Comparison of ENCODE assay signal across 26 cellular contexts in the genomic region with DNA sequence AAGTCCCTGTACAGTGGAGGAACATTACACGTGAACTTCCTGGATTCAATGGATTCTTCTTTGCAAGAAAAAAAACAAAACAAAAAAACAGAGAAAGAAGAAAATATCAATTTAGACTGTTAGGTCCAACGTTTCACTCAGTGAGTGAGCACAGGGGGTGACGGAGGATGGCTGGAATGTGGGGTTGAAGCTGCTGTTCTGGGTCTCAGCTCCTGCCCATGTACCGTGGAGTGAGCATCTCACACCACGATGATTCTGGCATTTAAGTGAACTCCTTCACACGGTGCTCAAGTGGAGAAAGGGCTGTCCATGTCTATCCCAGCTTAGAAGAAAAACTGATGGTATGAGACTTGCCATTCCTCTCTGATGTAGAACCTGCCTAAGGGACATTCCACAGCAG. TPM values are rescaled to one million over a fixed set of nuclear protein-coding genes. Genes with fewer than 3 reads are reported as not detected.
DNase-seq lines count a peak whose midpoint lies in the region; ATAC-seq and TF ChIP-seq lines count a peak whose summit lies in the region.
"Had no signal": no experiment of that assay in that cellular context is flagged by ENCODE, and none has a peak within 500 bp of the region (broad histone marks: within the 10 kb centered on the region; RNA-seq: fewer than 3 reads in every experiment).

No MANE protein-coding gene starts in this region.

- POLR2A ChIA-PET in activated CD4-positive, alpha-beta T cell treated with anti-CD3 and anti-CD28 coated beads, Interleukin-2, amount 10 ng/mL, durations not matched to agents 7 days and 5 days (lab: Charles Lee), result no interaction called here

- no peak overlapping the region for H2AFZ ChIP-seq in GM23338
- H2AFZ ChIP-seq in trophoblast cell (ENCODE audit: insufficient read depth, low read length, poor library complexity), result no peak overlapping the region

- no peak overlapping the region for H3K14ac ChIP-seq in trophoblast cell (ENCODE audit: low read length)

- H3K4me2 ChIP-seq in GM23338, result no peak overlapping the region
- no peak overlapping the region for H3K4me2 ChIP-seq in trophoblast cell (ENCODE audit: low read length)

- H3K4me3 Mint-ChIP-seq in activated CD4-positive, alpha-beta T cell treated with anti-CD3 and anti-CD28 coated beads, Interleukin-2, amount 10 ng/mL, durations not matched to agents 7 days and 5 days, result no peak overlapping the region
- H3K4me3 Mint-ChIP-seq in GM23338 (no peak overlapping the region), brain (no peak overlapping the region)
- H3K4me3 Mint-ChIP-seq: CD4-positive, alpha-beta memory T cell; endodermal cell; stimulated activated naive CD8-positive, alpha-beta T cell treated with anti-CD3 and anti-CD28 coated beads, Interleukin-15, amount 100 ng/mL, for 72 hours had no signal

- H2BK12ac ChIP-seq in trophoblast cell (ENCODE audit: low read length), result no peak overlapping the region

- H2BK120ac ChIP-seq in trophoblast cell (ENCODE audit: insufficient read depth, low read length, poor library complexity), result no peak overlapping the region

- no peak overlapping the region for H3K9ac ChIP-seq in trophoblast cell (ENCODE audit: low read length)

- H3K27ac ChIP-seq in GM23338 (ENCODE audit: low read depth) (no peak overlapping the region), trophoblast cell (ENCODE audit: low read depth, low read length) (no peak overlapping the region)
- H3K27ac ChIP-seq: breast epithelium, foreskin keratinocyte, HL-60, neutrophil, psoas muscle, RWPE1 had no signal

- ATAC-seq in GM23338, result no peak
- ATAC-seq: foreskin keratinocyte; psoas muscle; stimulated activated naive CD8-positive, alpha-beta T cell treated with anti-CD3 and anti-CD28 coated beads, Interleukin-15, amount 100 ng/mL, for 72 hours had no signal

- H3K4me1 Mint-ChIP-seq in activated CD4-positive, alpha-beta T cell treated with anti-CD3 and anti-CD28 coated beads, Interleukin-2, amount 10 ng/mL, durations not matched to agents 7 days and 5 days, result peaks cover 56% of the 10 kb centered on the region
- peaks cover 33% of the 10 kb centered on the region for H3K4me1 Mint-ChIP-seq in GM23338
- H3K4me1 Mint-ChIP-seq in brain, result peaks cover 46% of the 10 kb centered on the region

- peak overlapping the region; percentile 36 for H3K27ac Mint-ChIP-seq in activated CD4-positive, alpha-beta T cell treated with anti-CD3 and anti-CD28 coated beads, Interleukin-2, amount 10 ng/mL, durations not matched to agents 7 days and 5 days
- H3K27ac Mint-ChIP-seq in GM23338, result 0 out of 2 replicates have a peak overlapping the region, but pooled peaks have one; percentile 58
- peak overlapping the region in 3 of 5 experiments; percentile 11 to 97 (median 58) for H3K27ac Mint-ChIP-seq in brain

- H2BK5ac ChIP-seq in trophoblast cell (ENCODE audit: low read depth, low read length, poor library complexity), result no peak overlapping the region

- H3K4me1 ChIP-seq in GM23338 (ENCODE audit: insufficient read depth) (peaks cover 4% of the 10 kb centered on the region), trophoblast cell (ENCODE audit: control insufficient read depth in 1 of 2, insufficient read depth in 2 of 2, low read length in 2 of 2) (peaks cover 0 to 2% of the 10 kb centered on the region in 2 experiments)
- H3K4me1 ChIP-seq: breast epithelium, foreskin keratinocyte, psoas muscle had no signal

- H4K8ac ChIP-seq in trophoblast cell (ENCODE audit: low read depth, low read length), result no peak overlapping the region

- H3K36me3 Mint-ChIP-seq in activated CD4-positive, alpha-beta T cell treated with anti-CD3 and anti-CD28 coated beads, Interleukin-2, amount 10 ng/mL, durations not matched to agents 7 days and 5 days (ENCODE audit: low read depth), result peaks cover 78% of the 10 kb centered on the region
- H3K36me3 Mint-ChIP-seq in GM23338 (ENCODE audit: low read depth) (peaks cover 99% of the 10 kb centered on the region), brain (peaks cover 93% of the 10 kb centered on the region)

- H3K27me3 ChIP-seq in GM23338 (ENCODE audit: insufficient read depth), result no peaks in the 10 kb centered on the region
- H3K27me3 ChIP-seq in trophoblast cell (ENCODE audit: insufficient read depth, low read length), result no peaks in the 10 kb centered on the region
- H3K27me3 ChIP-seq: breast epithelium, esophagus muscularis mucosa, foreskin keratinocyte, neutrophil had no signal

- H3K36me3 ChIP-seq in GM23338 (ENCODE audit: insufficient read depth) (peaks cover 76% of the 10 kb centered on the region), trophoblast cell (ENCODE audit: control insufficient read depth in 1 of 2, insufficient read depth in 2 of 2, low read length in 2 of 2) (peaks cover 50 to 68% of the 10 kb centered on the region in 2 experiments)
- H3K36me3 ChIP-seq: breast epithelium had no signal

- H3K9me3 Mint-ChIP-seq in activated CD4-positive, alpha-beta T cell treated with anti-CD3 and anti-CD28 coated beads, Interleukin-2, amount 10 ng/mL, durations not matched to agents 7 days and 5 days, result no peaks in the 10 kb centered on the region
- H3K9me3 Mint-ChIP-seq in GM23338 (no peaks in the 10 kb centered on the region), brain (no peaks in the 10 kb centered on the region)
- H3K9me3 Mint-ChIP-seq: CD4-positive, alpha-beta memory T cell; endodermal cell; stimulated activated naive CD8-positive, alpha-beta T cell treated with anti-CD3 and anti-CD28 coated beads, Interleukin-15, amount 100 ng/mL, for 72 hours had no signal

- H3F3A ChIP-seq in GM23338 (replicated peaks; ENCODE audit: low read depth), result peaks cover 41% of the 10 kb centered on the region

- no peak overlapping the region for H3K18ac ChIP-seq in trophoblast cell (ENCODE audit: low read length)

- H3K9me3 ChIP-seq in trophoblast cell (ENCODE audit: insufficient read depth, low read depth, low read length), result peaks cover 2% of the 10 kb centered on the region
- H3K9me3 ChIP-seq: breast epithelium, esophagus muscularis mucosa, neutrophil, psoas muscle had no signal

- CTCF ChIA-PET in activated CD4-positive, alpha-beta T cell treated with anti-CD3 and anti-CD28 coated beads, Interleukin-2, amount 10 ng/mL, durations not matched to agents 7 days and 5 days (lab: Charles Lee), result interaction anchor here (0.6 to 0.7 kb wide), 3 partner anchors 16 to 56 kb away, joined by 3 read pairs; no protein-coding TSS in a partner anchor

- no peak overlapping the region for H2AK5ac ChIP-seq in trophoblast cell (ENCODE audit: low read length)

- TF ChIP-seq CTCF in GM23338 (conservative IDR thresholded peaks at IDR 0.05; ENCODE audit: low read depth in 2 of 2), result no peak
- no peak for TF ChIP-seq CTCF in brain (conservative IDR thresholded peaks at IDR 0.05)

- H4K20me1 ChIP-seq in GM23338 (replicated peaks; ENCODE audit: insufficient read depth), result peaks cover 74% of the 10 kb centered on the region

- H4K12ac ChIP-seq in trophoblast cell (ENCODE audit: low read depth, low read length), result no peak overlapping the region

- H4K91ac ChIP-seq in trophoblast cell (ENCODE audit: low read depth, low read length), result no peak overlapping the region

- H3K9me2 ChIP-seq in GM23338 (ENCODE audit: insufficient read depth), result no peaks in the 10 kb centered on the region

- H3K79me1 ChIP-seq in trophoblast cell (ENCODE audit: low read length), result no peaks in the 10 kb centered on the region

- H3K23ac ChIP-seq in trophoblast cell (ENCODE audit: low read length), result peak overlapping the region; percentile 7

- no CpG with 5 or more reads among the region's 6 CpGs for WGBS in trophoblast cell (ENCODE audit: extremely low coverage, insufficient coverage, insufficient read length)

- no peak overlapping the region for H3K4me3 ChIP-seq in GM23338
- no peak overlapping the region for H3K4me3 ChIP-seq in trophoblast cell (ENCODE audit: low read depth, low read length)
- H3K4me3 ChIP-seq: breast epithelium, esophagus muscularis mucosa, psoas muscle had no signal

- H3K27me3 Mint-ChIP-seq in activated CD4-positive, alpha-beta T cell treated with anti-CD3 and anti-CD28 coated beads, Interleukin-2, amount 10 ng/mL, durations not matched to agents 7 days and 5 days, result no peaks in the 10 kb centered on the region
- H3K27me3 Mint-ChIP-seq in GM23338 (ENCODE audit: insufficient read depth, low read depth, poor library complexity) (peaks cover 16% of the 10 kb centered on the region), brain (no peaks in the 10 kb centered on the region)
- H3K27me3 Mint-ChIP-seq: CD4-positive, alpha-beta memory T cell; stimulated activated naive CD8-positive, alpha-beta T cell treated with anti-CD3 and anti-CD28 coated beads, Interleukin-15, amount 100 ng/mL, for 72 hours had no signal

- no peak for DNase-seq in activated CD4-positive, alpha-beta T cell treated with anti-CD3 and anti-CD28 coated beads, Interleukin-2, amount 10 ng/mL, durations not matched to agents 7 days and 5 days
- DNase-seq in activated CD4-positive, alpha-beta T cell treated with anti-CD3 and anti-CD28 coated beads, Interleukin-2, amount 50 U/mL, for 4 hours, result no peak
- DNase-seq in GM23338 (ENCODE audit: low spot score) (no peak), trophoblast cell (no peak), ecto neural progenitor cell (ENCODE audit: low spot score) (no peak), retina (no peak), occipital lobe (lab: John Stamatoyannopoulos, UW) (no peak)
- DNase-seq: activated CD4-positive, alpha-beta T cell treated with anti-CD3 and anti-CD28 coated beads for 1 hour; activated effector memory CD4-positive, alpha-beta T cell treated with Interleukin-2 at 50 U/mL for 16 hours; CD4-positive, alpha-beta memory T cell; cortex of kidney; endodermal cell; foreskin keratinocyte; mammary epithelial cell; NCI-H1417 treated with DMSO at 0.1 percent for 48 hours; NCI-H446 treated with DMSO at 0.1 percent for 48 hours; psoas muscle; stimulated activated naive CD8-positive, alpha-beta T cell treated with anti-CD3 and anti-CD28 coated beads, Interleukin-15, amount 100 ng/mL, for 72 hours had no signal

- no peak overlapping the region for H3K4ac ChIP-seq in trophoblast cell (ENCODE audit: low read depth, low read length)

- peaks cover 83% of the 10 kb centered on the region for H3K79me2 ChIP-seq in GM23338 (replicated peaks; ENCODE audit: insufficient read depth)
- H3K79me2 ChIP-seq in trophoblast cell (ENCODE audit: control insufficient read depth, insufficient read depth, low read length, poor library complexity), result no peaks in the 10 kb centered on the region

RNA-seq across cellular contexts. Expression of gene CCND2, which starts 23.2 kb away (rescaled TPM):
- 100 to 1,000 TPM; 290 to 332 TPM for total RNA-seq in activated CD4-positive, alpha-beta T cell treated with anti-CD3 and anti-CD28 coated beads, Interleukin-2, amount 10 ng/mL, durations not matched to agents 7 days and 5 days
- total RNA-seq in GM23338 (2014; rRNA removed; shearing (Covaris generic)), result 208 and 224 TPM in 2 replicates
- polyA plus RNA-seq in GM23338 (2016; fragmentation: Nextera tagmentation; extraction: Ambion mirVana) (70.1 and 75.6 TPM in 2 replicates), brain (ENCODE audit: insufficient read depth, low read depth, low replicate concordance) (3.1 TPM)
- polyA plus RNA-seq in trophoblast cell (2013), result 133 TPM in 2 replicates
- 300 TPM for total RNA-seq in occipital lobe
- total RNA-seq: A172, OCI-LY7 had no signal

RNA-seq across cellular contexts. Expression of gene TIGAR, which starts 24.3 kb away (rescaled TPM):
- total RNA-seq in activated CD4-positive, alpha-beta T cell treated with anti-CD3 and anti-CD28 coated beads, Interleukin-2, amount 10 ng/mL, durations not matched to agents 7 days and 5 days, result 10 to 100 TPM; 11.0 to 14.4 TPM
- total RNA-seq in GM23338 (2014; rRNA removed; shearing (Covaris generic)), result 10.4 and 17.0 TPM in 2 replicates
- polyA plus RNA-seq in GM23338 (2016; fragmentation: Nextera tagmentation; extraction: Ambion mirVana) (9.3 and 13.3 TPM in 2 replicates), brain (ENCODE audit: insufficient read depth, low read depth, low replicate concordance) (4.4 TPM)
- 22.8 and 24.9 TPM in 2 replicates for polyA plus RNA-seq in trophoblast cell (2013)
- total RNA-seq in occipital lobe, result 4.7 TPM
